Comparison of ENCODE assay signal across 9 cellular contexts in genomic region chr12:89948266-89949175, GRCh38.
DNase-seq lines count a peak whose midpoint lies in the region; ATAC-seq and TF ChIP-seq lines count a peak whose summit lies in the region.
"Had no signal": no experiment of that assay in that cellular context is flagged by ENCODE, and none has a peak within 500 bp of the region (broad histone marks: within the 10 kb centered on the region; RNA-seq: fewer than 3 reads in every experiment).

No MANE protein-coding gene starts in this region.

- POLR2A ChIA-PET in PC-9 (lab: Charles Lee; ENCODE audit: unreplicated experiment), result interaction anchor here (0.6 to 0.7 kb wide), 3 partner anchors 12 to 443 kb away, joined by 3 to 9 read pairs (median 4); no protein-coding TSS in a partner anchor

- TF ChIP-seq POLR2A in gastrocnemius medialis (IDR thresholded peaks at IDR 0.05), result no peak

- CTCF ChIA-PET in PC-9 (lab: Charles Lee), result interaction anchor here (0.6 kb wide), 1 partner anchor 307 kb away, joined by 4 read pairs; no protein-coding TSS in a partner anchor

- no peaks in the 10 kb centered on the region for H3K36me3 ChIP-seq in CD4-positive, CD25-positive, alpha-beta regulatory T cell (ENCODE audit: control insufficient read depth, insufficient read depth, low read length)
- H3K36me3 ChIP-seq in PC-9 (ENCODE audit: low read depth) (no peaks in the 10 kb centered on the region), gastrocnemius medialis (no peaks in the 10 kb centered on the region)

- H3F3A ChIP-seq in PC-9 (ENCODE audit: insufficient read depth, low read depth), result peaks cover 33% of the 10 kb centered on the region

- H3K36me3 Mint-ChIP-seq in CD4-positive, CD25-positive, alpha-beta regulatory T cell, result no peaks in the 10 kb centered on the region
- H3K36me3 Mint-ChIP-seq in endothelial cell (ENCODE audit: low read depth, unreplicated experiment), result no peaks in the 10 kb centered on the region
- no peaks in the 10 kb centered on the region for H3K36me3 Mint-ChIP-seq in osteocyte (ENCODE audit: unreplicated experiment)

- H3K9me2 ChIP-seq in PC-9 (ENCODE audit: insufficient read depth), result no peaks in the 10 kb centered on the region

- no peaks in the 10 kb centered on the region for H3K27me3 Mint-ChIP-seq in CD4-positive, CD25-positive, alpha-beta regulatory T cell
- peaks cover 4% of the 10 kb centered on the region for H3K27me3 Mint-ChIP-seq in endothelial cell (ENCODE audit: unreplicated experiment)
- H3K27me3 Mint-ChIP-seq in osteocyte (ENCODE audit: unreplicated experiment), result no peaks in the 10 kb centered on the region

- H3K4me2 ChIP-seq in PC-9, result peak overlapping the region; percentile 54; the same call in 1 of the 2 replicates

- in situ Hi-C loops in gastrocnemius medialis (cut with MboI; ENCODE audit: low sequenced_read_pairs in 4 of 4), result no loop called here

- H3K4me1 Mint-ChIP-seq in CD4-positive, CD25-positive, alpha-beta regulatory T cell, result peaks cover 46 to 61% (median 55%) of the 10 kb centered on the region in 4 donors
- peaks cover 26% of the 10 kb centered on the region for H3K4me1 Mint-ChIP-seq in endothelial cell (ENCODE audit: unreplicated experiment)
- peaks cover 57% of the 10 kb centered on the region for H3K4me1 Mint-ChIP-seq in osteocyte (ENCODE audit: unreplicated experiment)

- no peaks in the 10 kb centered on the region for H3K27me3 ChIP-seq in CD4-positive, CD25-positive, alpha-beta regulatory T cell (ENCODE audit: control insufficient read depth, insufficient read depth, low read length)
- no peaks in the 10 kb centered on the region for H3K27me3 ChIP-seq in PC-9 (ENCODE audit: insufficient read depth, low read depth)
- H3K27me3 ChIP-seq in gastrocnemius medialis, result no peaks in the 10 kb centered on the region

- no peaks in the 10 kb centered on the region for H4K20me1 ChIP-seq in PC-9 (ENCODE audit: insufficient read depth)

- no peaks in the 10 kb centered on the region for H3K9me3 Mint-ChIP-seq in CD4-positive, CD25-positive, alpha-beta regulatory T cell
- no peaks in the 10 kb centered on the region for H3K9me3 Mint-ChIP-seq in endothelial cell (ENCODE audit: unreplicated experiment)
- no peaks in the 10 kb centered on the region for H3K9me3 Mint-ChIP-seq in osteocyte (ENCODE audit: unreplicated experiment)

- H3K4me3 Mint-ChIP-seq in CD4-positive, CD25-positive, alpha-beta regulatory T cell, result peak overlapping the region in 3 of 4 donors; percentile 33 to 42 (median 37)
- H3K4me3 Mint-ChIP-seq in endothelial cell (ENCODE audit: unreplicated experiment) (no peak overlapping the region), osteocyte (ENCODE audit: unreplicated experiment) (no peak overlapping the region)

- no peaks in the 10 kb centered on the region for H3K79me2 ChIP-seq in PC-9 (ENCODE audit: low read depth)

- H3K27ac Mint-ChIP-seq in CD4-positive, CD25-positive, alpha-beta regulatory T cell, result peak overlapping the region; percentile 66 to 86 (median 86)
- H3K27ac Mint-ChIP-seq in endothelial cell (ENCODE audit: unreplicated experiment), result peak overlapping the region; percentile 96
- H3K27ac Mint-ChIP-seq in osteocyte (ENCODE audit: unreplicated experiment), result peak overlapping the region; percentile 80

- no peak overlapping the region for H2AFZ ChIP-seq in PC-9

- no peak for ATAC-seq in CD4-positive, CD25-positive, alpha-beta regulatory T cell (ENCODE audit: low read depth in 2 of 2)
- ATAC-seq in gastrocnemius medialis, result no peak

- intact Hi-C loops in PC-9 (cut with micrococcal nuclease; ENCODE audit: unreplicated experiment), result loop anchor here (5.0 to 10.0 kb wide), 2 partner anchors 241 to 996 kb away; partner anchors contain the start of gene ATP2B1
- intact Hi-C loops in gastrocnemius medialis (cut with DNase I; ENCODE audit: low total_unique reads), result no loop called here

- H3K27ac ChIP-seq in CD4-positive, CD25-positive, alpha-beta regulatory T cell (ENCODE audit: insufficient read depth, low read length, poor library complexity, severe bottlenecking), result peak overlapping the region; percentile 82
- H3K27ac ChIP-seq in PC-9 (peak overlapping the region; percentile 76), gastrocnemius medialis (no peak overlapping the region)

- H3K4me3 ChIP-seq in CD4-positive, CD25-positive, alpha-beta regulatory T cell (ENCODE audit: low read depth, low read length), result peak overlapping the region; percentile 65
- no peak overlapping the region for H3K4me3 ChIP-seq in PC-9
- no peak overlapping the region for H3K4me3 ChIP-seq in gastrocnemius medialis

- BruUV-seq in PC-9 (replicated peaks; lab: Mats Ljungman, UMichigan), result no TSS peak

- H3K4me1 ChIP-seq in CD4-positive, CD25-positive, alpha-beta regulatory T cell (ENCODE audit: control insufficient read depth, insufficient read depth, low read length, poor library complexity, severe bottlenecking), result peaks cover 36% of the 10 kb centered on the region
- H3K4me1 ChIP-seq in PC-9 (replicated peaks; ENCODE audit: insufficient read depth), result peaks cover 49% of the 10 kb centered on the region
- peaks cover 4 to 13% of the 10 kb centered on the region in 2 donors for H3K4me1 ChIP-seq in gastrocnemius medialis

- TF ChIP-seq CTCF in PC-9 (conservative IDR thresholded peaks at IDR 0.05) (no peak), endothelial cell (IDR thresholded peaks at IDR 0.05; ENCODE audit: unreplicated experiment) (no peak), osteocyte (IDR thresholded peaks at IDR 0.05) (no peak), gastrocnemius medialis (IDR thresholded peaks at IDR 0.05 in 4 of 5, conservative IDR thresholded peaks at IDR 0.05 in 1 of 5) (no peak)

- H3K9me3 ChIP-seq in CD4-positive, CD25-positive, alpha-beta regulatory T cell (ENCODE audit: control insufficient read depth in 2 of 2, low read length in 2 of 2), result no peaks in the 10 kb centered on the region
- H3K9me3 ChIP-seq in PC-9 (ENCODE audit: insufficient read depth, low read depth) (no peaks in the 10 kb centered on the region), gastrocnemius medialis (no peaks in the 10 kb centered on the region)

- no peak for DNase-seq in CD4-positive, CD25-positive, alpha-beta regulatory T cell
- DNase-seq in PC-9 (no peak), endothelial cell (ENCODE audit: low spot score) (no peak), osteocyte (ENCODE audit: extremely low spot score, unreplicated experiment) (no peak), globus pallidus (ENCODE audit: low spot score) (no peak), NCI-H2029 treated with DMSO at 0.1 percent for 48 hours (lab: John Stamatoyannopoulos, UW) (no peak), GM03348 (ENCODE audit: low spot score) (no peak), gastrocnemius medialis (no peak)
- DNase-seq: central memory CD4-positive, alpha-beta T cell had no signal

Comparison
In these comparisons a context has a peak if more than half of its experiments do, and no peak if none do; other contexts are left out.
1. H3K27ac ChIP-seq: peak in CD4-positive, CD25-positive, alpha-beta regulatory T cell (single experiment) and PC-9 (single experiment); none in gastrocnemius medialis (0 of 4).
2. H3K4me3 Mint-ChIP-seq: peak in CD4-positive, CD25-positive, alpha-beta regulatory T cell (3 of 4); none in endothelial cell (single experiment) and osteocyte (single experiment).
3. Peak in every context shown above with its lines, with median percentiles within 50 percentile points of each other: H3K27ac Mint-ChIP-seq.